In genomic region chr6:159174263-159174974, GRCh38 we compare ENCODE assay signal across 10 cellular contexts. TPM values are rescaled to one million over a fixed set of nuclear protein-coding genes. Genes with fewer than 3 reads are reported as not detected.
DNase-seq lines count a peak whose midpoint lies in the region; ATAC-seq, FAIRE-seq and TF ChIP-seq lines count a peak whose summit lies in the region.
"Had no signal": no experiment of that assay in that cellular context is flagged by ENCODE, and none has a peak within 500 bp of the region (broad histone marks: within the 10 kb centered on the region; RNA-seq: fewer than 3 reads in every experiment).

No MANE protein-coding gene starts in this region.

- H3K4me1 Mint-ChIP-seq in activated B cell treated with CpG ODN at 0.5 μM for 24 hours = peaks cover 18% of the 10 kb centered on the region

- no peaks in the 10 kb centered on the region for H4K20me1 ChIP-seq in keratinocyte (ENCODE audit: control insufficient read depth, extremely low read depth, insufficient read depth, low read length)

- H3K27me3 ChIP-seq in keratinocyte (ENCODE audit: control insufficient read depth, extremely low read depth, insufficient read depth, low read length) = peaks cover 24% of the 10 kb centered on the region

- no peaks in the 10 kb centered on the region for H3K79me2 ChIP-seq in keratinocyte (ENCODE audit: control insufficient read depth, insufficient read depth, low read length)

- H3K4me3 ChIP-seq in keratinocyte (ENCODE audit: control insufficient read depth in 2 of 3, extremely low read depth in 1 of 3, insufficient read depth in 2 of 3, low read depth in 1 of 3, low read length in 3 of 3) = no peak overlapping the region
- H3K4me3 ChIP-seq: BLaER1 treated with 17β-estradiol and CSF1 and Interleukin-3, amounts not matched to agents 10 nM and 100 nM had no signal

- H3K9ac ChIP-seq in keratinocyte (ENCODE audit: control insufficient read depth, extremely low read depth, insufficient read depth, low read length) = no peak overlapping the region
- H3K9ac ChIP-seq: BLaER1 treated with 17β-estradiol and CSF1 and Interleukin-3, amounts not matched to agents 10 nM and 100 nM had no signal

- H3K9me1 ChIP-seq in keratinocyte (ENCODE audit: control insufficient read depth, extremely low read depth, insufficient read depth, low read length) = no peaks in the 10 kb centered on the region

- no peak overlapping the region for H3K27ac ChIP-seq in keratinocyte (ENCODE audit: control insufficient read depth, insufficient read depth, low read length)
- H3K27ac ChIP-seq: BLaER1 treated with 17β-estradiol and CSF1 and Interleukin-3, amounts not matched to agents 10 nM and 100 nM had no signal

- H3K4me3 Mint-ChIP-seq in activated B cell treated with CpG ODN at 0.5 μM for 24 hours = peak overlapping the region; percentile 36
- H3K4me3 Mint-ChIP-seq: stimulated activated naive CD8-positive, alpha-beta T cell treated with anti-CD3 and anti-CD28 coated beads, Interleukin-15, Interleukin-2, amounts not matched to agents 100 ng/mL and 50 ng/mL, for 24 hours had no signal

- no peak overlapping the region for H3K27ac Mint-ChIP-seq in activated B cell treated with CpG ODN at 0.5 μM for 24 hours
- H3K27ac Mint-ChIP-seq: stimulated activated naive CD8-positive, alpha-beta T cell treated with anti-CD3 and anti-CD28 coated beads, Interleukin-15, Interleukin-2, amounts not matched to agents 100 ng/mL and 50 ng/mL, for 24 hours had no signal

- ATAC-seq in HG02870 (IDR thresholded peaks at IDR 0.05; ENCODE audit: unreplicated experiment) (peak; percentile 61), activated B cell treated with CpG ODN at 0.5 μM for 24 hours (ENCODE audit: low read depth) (peak; percentile 81)

- CTCF ChIA-PET in activated B cell treated with CpG ODN at 0.5 μM for 24 hours (lab: Charles Lee) = interaction anchor here (1.0 to 7.4 kb wide), 7 partner anchors 10 to 1359 kb away, joined by 3 to 90 read pairs (median 4); no protein-coding TSS in a partner anchor

- H2AFZ ChIP-seq in keratinocyte (ENCODE audit: control insufficient read depth, low read length) = no peak overlapping the region

- TF ChIP-seq CTCF in activated B cell treated with CpG ODN at 0.5 μM for 24 hours (IDR thresholded peaks at IDR 0.05) = peak; percentile 70
- peak; percentile 80 to 99 (median 97) for TF ChIP-seq CTCF in keratinocyte (optimal IDR thresholded peaks at IDR 0.05 in 1 of 3, IDR thresholded peaks at IDR 0.05 in 1 of 3, conservative IDR thresholded peaks at IDR 0.05 in 1 of 3; ENCODE audit: extremely low read depth in 1 of 3, insufficient read depth in 2 of 3, low read length in 3 of 3)

- peaks cover 44% of the 10 kb centered on the region for H3K27me3 Mint-ChIP-seq in activated B cell treated with CpG ODN at 0.5 μM for 24 hours

- POLR2A ChIA-PET in activated B cell treated with CpG ODN at 0.5 μM for 24 hours (lab: Charles Lee) = no interaction called here

- no peaks in the 10 kb centered on the region for H3K9me3 ChIP-seq in keratinocyte (ENCODE audit: control insufficient read depth, low read depth, low read length)
- H3K9me3 ChIP-seq: BLaER1 treated with 17β-estradiol and CSF1 and Interleukin-3, amounts not matched to agents 10 nM and 100 nM had no signal

- H3K36me3 ChIP-seq in keratinocyte (ENCODE audit: control insufficient read depth in 2 of 2, extremely low read depth in 1 of 2, insufficient read depth in 2 of 2, low read length in 2 of 2) = no peaks in the 10 kb centered on the region
- H3K36me3 ChIP-seq: BLaER1 treated with 17β-estradiol and CSF1 and Interleukin-3, amounts not matched to agents 10 nM and 100 nM had no signal

- dilution Hi-C loops in keratinocyte (cut with MboI; ENCODE audit: extremely low pct_ligation_motif_present, low sequenced_read_pairs) = loop anchor here (25.0 kb wide), 1 partner anchor 463 kb away; no protein-coding TSS in a partner anchor

- peaks cover 2% of the 10 kb centered on the region for H3K4me1 ChIP-seq in keratinocyte (ENCODE audit: control insufficient read depth, extremely low read depth, insufficient read depth, low read length)

- H3K4me2 ChIP-seq in keratinocyte (ENCODE audit: control insufficient read depth, extremely low read depth, insufficient read depth, low read depth, low read length) = no peak overlapping the region

- no peak for FAIRE-seq in keratinocyte (lab: Jason Lieb, UNC)

- DNase-seq in NCI-H1436 (lab: John Stamatoyannopoulos, UW) (peak; percentile 50), NCI-H1436 treated with DMSO at 0.1 percent for 48 hours (lab: John Stamatoyannopoulos, UW) (no peak), NCI-H2107 (lab: John Stamatoyannopoulos, UW) (peak; percentile 19), activated B cell treated with CpG ODN at 0.5 μM for 24 hours (peak; percentile 52), T47D (ENCODE audit: low read depth in 1 of 2, low spot score in 1 of 2) (peak; percentile 55 to 65), keratinocyte (ENCODE audit: low read depth, low spot score) (no peak)
- peak; percentile 69 for DNase-seq in stimulated activated CD4-positive, alpha-beta T cell treated with anti-CD3 and anti-CD28 coated beads, Interleukin-1b, Interleukin-23, amount 100 ng/mL, for 48 hours

- no peaks in the 10 kb centered on the region for H3K9me3 Mint-ChIP-seq in activated B cell treated with CpG ODN at 0.5 μM for 24 hours
- H3K9me3 Mint-ChIP-seq: stimulated activated naive CD8-positive, alpha-beta T cell treated with anti-CD3 and anti-CD28 coated beads, Interleukin-15, Interleukin-2, amounts not matched to agents 100 ng/mL and 50 ng/mL, for 24 hours had no signal

- H3K36me3 Mint-ChIP-seq in activated B cell treated with CpG ODN at 0.5 μM for 24 hours (ENCODE audit: low read depth) = no peaks in the 10 kb centered on the region

- in situ Hi-C loops in T47D (cut with HindIII; ENCODE audit: low pct_unique_long_range_greater_than_20kb, low sequenced_read_pairs) = no loop called here

- intact Hi-C loops in activated B cell treated with CpG ODN at 0.5 μM for 24 hours (cut with micrococcal nuclease) = loop anchor here (1.0 to 10.0 kb wide), 4 partner anchors 288 to 1282 kb away; no protein-coding TSS in a partner anchor

RNA-seq across cellular contexts. Expression of gene FNDC1, which starts 5.2 kb away (rescaled TPM):
- total RNA-seq in activated B cell treated with CpG ODN at 0.5 μM for 24 hours = not detected in 2 replicates
- polyA plus RNA-seq in keratinocyte = 0.06 TPM in 1 of 3 replicates, not detected in the others
- not detected for polyA plus RNA-seq in keratinocyte (2011; ENCODE audit: low read depth)
- not detected in 2 replicates for polyA plus RNA-seq in keratinocyte (2011; cell fraction: cytosol; rRNA removed)
- polyA plus RNA-seq in keratinocyte (2011; cell fraction: nucleus; rRNA removed) = not detected in 2 replicates
- polyA plus RNA-seq in keratinocyte (2012; ENCODE audit: low replicate concordance) = not detected in 2 replicates
- not detected in 3 replicates for polyA minus RNA-seq in keratinocyte
- not detected for polyA minus RNA-seq in keratinocyte (2011; cell fraction: cytosol; rRNA and poly(A)+ RNA removed)
- polyA minus RNA-seq in keratinocyte (2011; cell fraction: nucleus; rRNA and poly(A)+ RNA removed) = not detected in 2 replicates

Comparison
In these comparisons a context has a peak if more than half of its experiments do, and no peak if none do; other contexts are left out.
1. DNase-seq: peak in NCI-H1436 (single experiment), NCI-H2107 (single experiment), activated B cell treated with CpG ODN at 0.5 μM for 24 hours (single experiment), T47D (2 of 2) and stimulated activated CD4-positive, alpha-beta T cell treated with anti-CD3 and anti-CD28 coated beads, Interleukin-1b, Interleukin-23, amount 100 ng/mL, for 48 hours (single experiment); none in NCI-H1436 treated with DMSO at 0.1 percent for 48 hours (single experiment) and keratinocyte (single experiment).